8 cellular contexts compared by ENCODE assay signal in genomic region chr5:140312067-140312790, GRCh38. TPM values are rescaled to one million over a fixed set of nuclear protein-coding genes. Genes with fewer than 3 reads are reported as not detected.
A peak's percentile ranks its signal among the peaks of the same experiment; 100 is the strongest.
DNase-seq lines count a peak whose midpoint lies in the region; ATAC-seq and TF ChIP-seq lines count a peak whose summit lies in the region.

No MANE protein-coding gene starts in this region.

- H3K36me3 ChIP-seq in SJSA1 (no peaks in the 10 kb centered on the region), hepatocyte (replicated peaks; ENCODE audit: insufficient read depth, low read depth) (no peaks in the 10 kb centered on the region), Karpas-422 (ENCODE audit: insufficient read depth, low read length) (no peaks in the 10 kb centered on the region)

- WGBS in hepatocyte (ENCODE audit: low lambda C conversion rate, missing lambda C conversion rate): 44% methylated on average over 4 of the region's 4 CpGs

- H4K20me1 ChIP-seq in hepatocyte (ENCODE audit: insufficient read depth, poor library complexity, severe bottlenecking): no peaks in the 10 kb centered on the region
- no peaks in the 10 kb centered on the region for H4K20me1 ChIP-seq in Karpas-422 (ENCODE audit: insufficient read depth, low read depth, low read length)

- intact Hi-C loops in sciatic nerve (cut with DNase I): no loop called here

- no peak overlapping the region for H3K9ac ChIP-seq in Karpas-422 (ENCODE audit: low read length)

- peak overlapping the region; percentile 62 for H3K27ac ChIP-seq in SJSA1
- H3K27ac ChIP-seq in caudate nucleus (ENCODE audit: low read depth, low read length): no peak overlapping the region
- no peak overlapping the region for H3K27ac ChIP-seq in hepatocyte
- H3K27ac ChIP-seq in Karpas-422 (ENCODE audit: low read length): no peak overlapping the region

- H2AFZ ChIP-seq in hepatocyte (no peak overlapping the region), Karpas-422 (ENCODE audit: low read length) (no peak overlapping the region)

- TF ChIP-seq CTCF in hepatocyte (IDR thresholded peaks at IDR 0.05; ENCODE audit: poor library complexity): no peak

- H3K4me2 ChIP-seq in hepatocyte (no peak overlapping the region), Karpas-422 (ENCODE audit: low read depth, low read length, poor library complexity, severe bottlenecking) (no peak overlapping the region)

- H3K27me3 ChIP-seq in SJSA1 (replicated peaks) (no peaks in the 10 kb centered on the region), hepatocyte (no peaks in the 10 kb centered on the region), Karpas-422 (ENCODE audit: low read length) (no peaks in the 10 kb centered on the region)

- H3K9me3 ChIP-seq in SJSA1 (replicated peaks) (no peaks in the 10 kb centered on the region), hepatocyte (ENCODE audit: low read depth) (no peaks in the 10 kb centered on the region), Karpas-422 (ENCODE audit: low read length) (no peaks in the 10 kb centered on the region)

- H3K4me1 ChIP-seq in SJSA1 (replicated peaks) (peaks cover 43% of the 10 kb centered on the region), hepatocyte (ENCODE audit: insufficient read depth) (no peaks in the 10 kb centered on the region), Karpas-422 (ENCODE audit: low read length) (peaks cover 11% of the 10 kb centered on the region)

- DNase-seq in GM04504 (ENCODE audit: low read depth) (peak; percentile 81), SJSA1 (ENCODE audit: low read depth in 1 of 2, low spot score in 2 of 2) (peak; percentile 83 to 85), fibroblast of peridontal ligament (ENCODE audit: extremely low read depth) (peak; percentile 96), sciatic nerve (ENCODE audit: low spot score) (no peak), caudate nucleus (lab: John Stamatoyannopoulos, UW) (no peak), hepatocyte (ENCODE audit: low spot score) (no peak), Karpas-422 (no peak)
- no peak for DNase-seq in stimulated activated CD8-positive, alpha-beta memory T cell treated with anti-CD3 and anti-CD28 coated beads, Interleukin-4, amount 100 ng/mL, for 48 hours

- H3K9me2 ChIP-seq in hepatocyte (replicated peaks; ENCODE audit: insufficient read depth) (no peaks in the 10 kb centered on the region), Karpas-422 (replicated peaks; ENCODE audit: insufficient read depth, low read length) (no peaks in the 10 kb centered on the region)

- H3K79me2 ChIP-seq in hepatocyte (no peaks in the 10 kb centered on the region), Karpas-422 (ENCODE audit: low read length) (no peaks in the 10 kb centered on the region)

- peak; percentile 55 for ATAC-seq in sciatic nerve

- H3K4me3 ChIP-seq in SJSA1 (no peak overlapping the region), hepatocyte (no peak overlapping the region), Karpas-422 (ENCODE audit: low read length) (no peak overlapping the region)

RNA-seq across cellular contexts. Expression of gene PFDN1, which starts 9.3 kb away (rescaled TPM):
- 200 and 218 TPM in 2 replicates for total RNA-seq in SJSA1 (2014; rRNA removed; shearing (Covaris generic))
- total RNA-seq in sciatic nerve (42.7 TPM), hepatocyte (84.1 and 86.1 TPM in 2 replicates)
- polyA plus RNA-seq in hepatocyte: 97.6 and 98.0 TPM in 2 replicates
- total RNA-seq in Karpas-422 (2014; rRNA removed; shearing (Covaris generic); ENCODE audit: low replicate concordance): 28.2 and 49.8 TPM in 2 replicates

RNA-seq across cellular contexts. Expression of gene HBEGF, which starts 34.2 kb away (rescaled TPM):
- 44.2 and 46.9 TPM in 2 replicates for total RNA-seq in SJSA1 (2014; rRNA removed; shearing (Covaris generic))
- total RNA-seq in sciatic nerve (21.1 TPM), hepatocyte (7.2 and 8.3 TPM in 2 replicates)
- 6.7 and 7.9 TPM in 2 replicates for polyA plus RNA-seq in hepatocyte
- 1.3 and 1.8 TPM in 2 replicates for total RNA-seq in Karpas-422 (2014; rRNA removed; shearing (Covaris generic); ENCODE audit: low replicate concordance)

RNA-seq across cellular contexts. Expression of gene SLC4A9, which starts 47.8 kb away (rescaled TPM):
- not detected in 2 replicates for total RNA-seq in SJSA1 (2014; rRNA removed; shearing (Covaris generic))
- total RNA-seq in sciatic nerve: 0.18 TPM
- total RNA-seq in hepatocyte: 0.07 TPM in 1 of 2 replicates, not detected in the other
- polyA plus RNA-seq in hepatocyte: 0.53 and 1.1 TPM in 2 replicates
- total RNA-seq in Karpas-422 (2014; rRNA removed; shearing (Covaris generic); ENCODE audit: low replicate concordance): not detected in 2 replicates

Comparison
In these comparisons a context has a peak if more than half of its experiments do, and no peak if none do; other contexts are left out.
1. DNase-seq: peak in GM04504 (single experiment), SJSA1 (2 of 2) and fibroblast of peridontal ligament (single experiment); none in sciatic nerve (single experiment), caudate nucleus (0 of 61), hepatocyte (single experiment), stimulated activated CD8-positive, alpha-beta memory T cell treated with anti-CD3 and anti-CD28 coated beads, Interleukin-4, amount 100 ng/mL, for 48 hours (single experiment) and Karpas-422 (single experiment).